In genomic region chr2:66364495-66364992, GRCh38 we compare ENCODE assay signal across 12 cellular contexts.
DNase-seq lines count a peak whose midpoint lies in the region; ATAC-seq and TF ChIP-seq lines count a peak whose summit lies in the region.
"Had no signal": no experiment of that assay in that cellular context is flagged by ENCODE, and none has a peak within 500 bp of the region (broad histone marks: within the 10 kb centered on the region; RNA-seq: fewer than 3 reads in every experiment).

No MANE protein-coding gene starts in this region.

- 8% methylated on average over 6 of the region's 6 CpGs for whole genome bisulfite sequencing in prostate gland
- WGBS in aorta, 2 donors, result 3 to 7% methylated on average over 6 of the region's 6 CpGs

- intact Hi-C loops in prostate gland (cut with DNase I) (no loop called here), aorta (cut with DNase I) (no loop called here)

- H3K9me3 ChIP-seq in RWPE2 (ENCODE audit: severe bottlenecking) (no peaks in the 10 kb centered on the region), prostate gland (no peaks in the 10 kb centered on the region), aorta (ENCODE audit: control insufficient read depth, low read length) (no peaks in the 10 kb centered on the region)

- TF ChIP-seq CTCF in RWPE2 (IDR thresholded peaks at IDR 0.05; ENCODE audit: poor library complexity, severe bottlenecking), result no peak
- no peak for TF ChIP-seq CTCF in fibroblast of villous mesenchyme (IDR thresholded peaks at IDR 0.05; ENCODE audit: insufficient read depth, low read depth, low read length)
- no peak for TF ChIP-seq CTCF in prostate gland (IDR thresholded peaks at IDR 0.05)

- no peaks in the 10 kb centered on the region for H3K36me3 ChIP-seq in RWPE2 (ENCODE audit: low read depth)
- no peaks in the 10 kb centered on the region for H3K36me3 ChIP-seq in prostate gland
- H3K36me3 ChIP-seq in aorta (ENCODE audit: control insufficient read depth in 1 of 2, insufficient read depth in 2 of 2, low read length in 1 of 2), result no peaks in the 10 kb centered on the region

- ATAC-seq in RWPE2 (ENCODE audit: low read depth) (peak; percentile 64), aorta (ENCODE audit: low FRiP score) (no peak), HG03045 (IDR thresholded peaks at IDR 0.05; ENCODE audit: unreplicated experiment) (no peak)
- ATAC-seq: left lobe of liver had no signal

- H3K4me3 ChIP-seq in RWPE2 (ENCODE audit: severe bottlenecking), result no peak overlapping the region
- no peak overlapping the region for H3K4me3 ChIP-seq in fibroblast of villous mesenchyme (ENCODE audit: low read depth, low read length)
- no peak overlapping the region for H3K4me3 ChIP-seq in prostate gland
- H3K4me3 ChIP-seq in aorta (ENCODE audit: low read length in 2 of 2), result no peak overlapping the region

- TF ChIP-seq POLR2A in prostate gland (IDR thresholded peaks at IDR 0.05) (no peak), erythroblast (IDR thresholded peaks at IDR 0.05; ENCODE audit: low read length) (no peak)

- DNase-seq in GM03348 (ENCODE audit: low spot score) (peak; percentile 47), RWPE2 (ENCODE audit: low spot score) (no peak), fibroblast of villous mesenchyme (ENCODE audit: low read depth) (peak; percentile 95), prostate gland (ENCODE audit: low spot score) (peak; percentile 23), aorta (no peak), erythroblast (lab: John Stamatoyannopoulos, UW) (no peak), GF-D8 (lab: John Stamatoyannopoulos, UW) (no peak)
- DNase-seq: activated CD4-positive, CD25-positive, alpha-beta regulatory T cell treated with anti-CD3 and anti-CD28 coated beads, Interleukin-2, amount 50 U/mL, for 72 hours; activated naive CD4-positive, alpha-beta T cell treated with Interleukin-2 at 50 U/mL for 16 hours; endodermal cell had no signal

- H3K27me3 ChIP-seq in RWPE2 (ENCODE audit: insufficient read depth, poor library complexity, severe bottlenecking), result peaks cover 17% of the 10 kb centered on the region
- H3K27me3 ChIP-seq in prostate gland (replicated peaks; ENCODE audit: insufficient read depth), result no peaks in the 10 kb centered on the region
- H3K27me3 ChIP-seq in aorta (ENCODE audit: control insufficient read depth in 1 of 2, insufficient read depth in 2 of 2, low read length in 1 of 2), result no peaks in the 10 kb centered on the region

- H3K4me1 ChIP-seq in RWPE2 (ENCODE audit: insufficient read depth, poor library complexity, severe bottlenecking), result peaks cover 7% of the 10 kb centered on the region
- no peaks in the 10 kb centered on the region for H3K4me1 ChIP-seq in prostate gland (replicated peaks)
- peaks cover 0 to 6% of the 10 kb centered on the region in 2 donors for H3K4me1 ChIP-seq in aorta (ENCODE audit: control insufficient read depth in 1 of 2, insufficient read depth in 2 of 2, low read length in 2 of 2)

- no peak overlapping the region for H3K27ac ChIP-seq in RWPE2 (ENCODE audit: poor library complexity, severe bottlenecking)
- peak overlapping the region in 1 of 2 donors; percentile 2 for H3K27ac ChIP-seq in prostate gland
- no peak overlapping the region for H3K27ac ChIP-seq in aorta (ENCODE audit: low read depth in 1 of 2, low read length in 2 of 2)

Comparison
In these comparisons a context has a peak if more than half of its experiments do, and no peak if none do; other contexts are left out.
1. DNase-seq: peak in GM03348 (single experiment), fibroblast of villous mesenchyme (single experiment) and prostate gland (single experiment); none in RWPE2 (single experiment), aorta (0 of 2), erythroblast (0 of 2) and GF-D8 (single experiment).